1 cellular context compared by ENCODE assay signal in the genomic region with DNA sequence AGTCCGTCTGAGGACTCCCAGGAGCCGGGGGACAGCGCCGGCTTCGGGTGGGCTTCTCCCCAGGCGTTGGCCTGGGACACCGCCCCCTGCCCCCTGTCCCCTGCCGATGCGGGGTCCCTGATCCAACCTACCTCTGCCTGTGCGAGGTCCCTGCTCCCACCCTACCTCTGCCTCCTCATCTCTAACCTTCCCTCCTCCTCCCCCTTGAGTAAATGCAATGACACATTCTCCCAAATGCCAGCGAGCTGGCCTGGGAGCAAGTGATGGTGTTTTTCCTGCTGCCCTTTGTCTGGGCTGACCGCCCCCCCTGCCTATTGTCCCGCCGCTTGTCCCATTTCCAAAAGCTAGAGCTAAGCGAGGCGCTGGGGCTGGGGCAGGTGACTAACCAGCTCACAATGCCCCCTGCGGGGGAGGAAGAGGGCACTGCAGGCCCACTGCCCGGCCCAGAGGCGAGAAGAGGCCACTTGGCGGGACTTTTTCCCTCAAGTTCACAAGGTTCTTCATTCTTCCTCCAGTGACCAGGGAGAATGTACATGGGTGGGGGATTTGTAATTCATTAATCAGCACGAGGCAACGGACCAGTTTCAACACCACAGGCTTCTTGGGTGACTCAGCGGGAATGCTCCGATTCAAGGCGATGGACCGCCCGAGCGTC.
TF ChIP-seq lines count a peak whose summit lies in the region.

No MANE protein-coding gene starts in this region.

TF ChIP-seq in HepG2, 621 proteins besides CTCF, POLR2A, EP300 and RAD21 (continues in another document):
- no peak for TF ChIP-seq RFX5 (IDR thresholded peaks at IDR 0.05; ENCODE audit: low read depth, low read length)
- TF ChIP-seq ZNF879 (CRISPR knock-in tag; IDR thresholded peaks at IDR 0.05), result no peak
- peak; percentile 40; the same call in 1 of the 2 replicates for TF ChIP-seq MYC (CRISPR knock-in tag; IDR thresholded peaks at IDR 0.05; ENCODE audit: borderline replicate concordance)
- no peak for TF ChIP-seq BRD4 (CRISPR knock-in tag; IDR thresholded peaks at IDR 0.05)
- TF ChIP-seq HIVEP1 (CRISPR knock-in tag; IDR thresholded peaks at IDR 0.05), result peak; percentile 44; the same call in 1 of the 2 replicates
- TF ChIP-seq, protein P1, sequence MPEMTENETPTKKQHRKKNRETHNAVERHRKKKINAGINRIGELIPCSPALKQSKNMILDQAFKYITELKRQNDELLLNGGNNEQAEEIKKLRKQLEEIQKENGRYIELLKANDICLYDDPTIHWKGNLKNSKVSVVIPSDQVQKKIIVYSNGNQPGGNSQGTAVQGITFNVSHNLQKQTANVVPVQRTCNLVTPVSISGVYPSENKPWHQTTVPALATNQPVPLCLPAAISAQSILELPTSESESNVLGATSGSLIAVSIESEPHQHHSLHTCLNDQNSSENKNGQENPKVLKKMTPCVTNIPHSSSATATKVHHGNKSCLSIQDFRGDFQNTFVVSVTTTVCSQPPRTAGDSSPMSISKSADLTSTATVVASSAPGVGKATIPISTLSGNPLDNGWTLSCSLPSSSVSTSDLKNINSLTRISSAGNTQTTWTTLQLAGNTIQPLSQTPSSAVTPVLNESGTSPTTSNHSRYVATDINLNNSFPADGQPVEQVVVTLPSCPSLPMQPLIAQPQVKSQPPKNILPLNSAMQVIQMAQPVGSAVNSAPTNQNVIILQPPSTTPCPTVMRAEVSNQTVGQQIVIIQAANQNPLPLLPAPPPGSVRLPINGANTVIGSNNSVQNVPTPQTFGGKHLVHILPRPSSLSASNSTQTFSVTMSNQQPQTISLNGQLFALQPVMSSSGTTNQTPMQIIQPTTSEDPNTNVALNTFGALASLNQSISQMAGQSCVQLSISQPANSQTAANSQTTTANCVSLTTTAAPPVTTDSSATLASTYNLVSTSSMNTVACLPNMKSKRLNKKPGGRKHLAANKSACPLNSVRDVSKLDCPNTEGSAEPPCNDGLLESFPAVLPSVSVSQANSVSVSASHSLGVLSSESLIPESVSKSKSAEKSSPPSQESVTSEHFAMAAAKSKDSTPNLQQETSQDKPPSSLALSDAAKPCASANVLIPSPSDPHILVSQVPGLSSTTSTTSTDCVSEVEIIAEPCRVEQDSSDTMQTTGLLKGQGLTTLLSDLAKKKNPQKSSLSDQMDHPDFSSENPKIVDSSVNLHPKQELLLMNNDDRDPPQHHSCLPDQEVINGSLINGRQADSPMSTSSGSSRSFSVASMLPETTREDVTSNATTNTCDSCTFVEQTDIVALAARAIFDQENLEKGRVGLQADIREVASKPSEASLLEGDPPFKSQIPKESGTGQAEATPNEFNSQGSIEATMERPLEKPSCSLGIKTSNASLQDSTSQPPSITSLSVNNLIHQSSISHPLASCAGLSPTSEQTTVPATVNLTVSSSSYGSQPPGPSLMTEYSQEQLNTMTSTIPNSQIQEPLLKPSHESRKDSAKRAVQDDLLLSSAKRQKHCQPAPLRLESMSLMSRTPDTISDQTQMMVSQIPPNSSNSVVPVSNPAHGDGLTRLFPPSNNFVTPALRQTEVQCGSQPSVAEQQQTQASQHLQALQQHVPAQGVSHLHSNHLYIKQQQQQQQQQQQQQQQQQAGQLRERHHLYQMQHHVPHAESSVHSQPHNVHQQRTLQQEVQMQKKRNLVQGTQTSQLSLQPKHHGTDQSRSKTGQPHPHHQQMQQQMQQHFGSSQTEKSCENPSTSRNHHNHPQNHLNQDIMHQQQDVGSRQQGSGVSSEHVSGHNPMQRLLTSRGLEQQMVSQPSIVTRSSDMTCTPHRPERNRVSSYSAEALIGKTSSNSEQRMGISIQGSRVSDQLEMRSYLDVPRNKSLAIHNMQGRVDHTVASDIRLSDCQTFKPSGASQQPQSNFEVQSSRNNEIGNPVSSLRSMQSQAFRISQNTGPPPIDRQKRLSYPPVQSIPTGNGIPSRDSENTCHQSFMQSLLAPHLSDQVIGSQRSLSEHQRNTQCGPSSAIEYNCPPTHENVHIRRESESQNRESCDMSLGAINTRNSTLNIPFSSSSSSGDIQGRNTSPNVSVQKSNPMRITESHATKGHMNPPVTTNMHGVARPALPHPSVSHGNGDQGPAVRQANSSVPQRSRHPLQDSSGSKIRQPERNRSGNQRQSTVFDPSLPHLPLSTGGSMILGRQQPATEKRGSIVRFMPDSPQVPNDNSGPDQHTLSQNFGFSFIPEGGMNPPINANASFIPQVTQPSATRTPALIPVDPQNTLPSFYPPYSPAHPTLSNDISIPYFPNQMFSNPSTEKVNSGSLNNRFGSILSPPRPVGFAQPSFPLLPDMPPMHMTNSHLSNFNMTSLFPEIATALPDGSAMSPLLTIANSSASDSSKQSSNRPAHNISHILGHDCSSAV (CRISPR knock-in tag; IDR thresholded peaks at IDR 0.05; ENCODE audit: borderline replicate concordance), result no peak
- no peak for TF ChIP-seq SOX6 (IDR thresholded peaks at IDR 0.05)
- TF ChIP-seq SOX6 (CRISPR knock-in tag; IDR thresholded peaks at IDR 0.05), result peak; percentile 76
- TF ChIP-seq ZNF670 (CRISPR knock-in tag; IDR thresholded peaks at IDR 0.05; ENCODE audit: borderline replicate concordance), result no peak
- TF ChIP-seq, protein P2, sequence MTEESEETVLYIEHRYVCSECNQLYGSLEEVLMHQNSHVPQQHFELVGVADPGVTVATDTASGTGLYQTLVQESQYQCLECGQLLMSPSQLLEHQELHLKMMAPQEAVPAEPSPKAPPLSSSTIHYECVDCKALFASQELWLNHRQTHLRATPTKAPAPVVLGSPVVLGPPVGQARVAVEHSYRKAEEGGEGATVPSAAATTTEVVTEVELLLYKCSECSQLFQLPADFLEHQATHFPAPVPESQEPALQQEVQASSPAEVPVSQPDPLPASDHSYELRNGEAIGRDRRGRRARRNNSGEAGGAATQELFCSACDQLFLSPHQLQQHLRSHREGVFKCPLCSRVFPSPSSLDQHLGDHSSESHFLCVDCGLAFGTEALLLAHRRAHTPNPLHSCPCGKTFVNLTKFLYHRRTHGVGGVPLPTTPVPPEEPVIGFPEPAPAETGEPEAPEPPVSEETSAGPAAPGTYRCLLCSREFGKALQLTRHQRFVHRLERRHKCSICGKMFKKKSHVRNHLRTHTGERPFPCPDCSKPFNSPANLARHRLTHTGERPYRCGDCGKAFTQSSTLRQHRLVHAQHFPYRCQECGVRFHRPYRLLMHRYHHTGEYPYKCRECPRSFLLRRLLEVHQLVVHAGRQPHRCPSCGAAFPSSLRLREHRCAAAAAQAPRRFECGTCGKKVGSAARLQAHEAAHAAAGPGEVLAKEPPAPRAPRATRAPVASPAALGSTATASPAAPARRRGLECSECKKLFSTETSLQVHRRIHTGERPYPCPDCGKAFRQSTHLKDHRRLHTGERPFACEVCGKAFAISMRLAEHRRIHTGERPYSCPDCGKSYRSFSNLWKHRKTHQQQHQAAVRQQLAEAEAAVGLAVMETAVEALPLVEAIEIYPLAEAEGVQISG (CRISPR knock-in tag; IDR thresholded peaks at IDR 0.05), result peak; percentile 65
- no peak for TF ChIP-seq JARID2 (CRISPR knock-in tag; IDR thresholded peaks at IDR 0.05; ENCODE audit: insufficient replicate concordance)
- no peak for TF ChIP-seq SMYD3 (CRISPR knock-in tag; IDR thresholded peaks at IDR 0.05)
- no peak for TF ChIP-seq SMARCE1 (IDR thresholded peaks at IDR 0.05; ENCODE audit: borderline replicate concordance)
- no peak for TF ChIP-seq ATF1 (CRISPR knock-in tag; IDR thresholded peaks at IDR 0.05)
- TF ChIP-seq ZNF616 (CRISPR knock-in tag; IDR thresholded peaks at IDR 0.05; ENCODE audit: low read depth), result no peak
- TF ChIP-seq U2AF2 (IDR thresholded peaks at IDR 0.05; ENCODE audit: low read depth, low read length), result no peak
- TF ChIP-seq ZNF34 (CRISPR knock-in tag; IDR thresholded peaks at IDR 0.05; ENCODE audit: borderline replicate concordance), result no peak
- TF ChIP-seq HES4 (CRISPR knock-in tag; IDR thresholded peaks at IDR 0.05; ENCODE audit: borderline replicate concordance), result 0 out of 2 replicates have a peak, but pooled peaks have one; percentile 26
- 0 out of 2 replicates have a peak, but pooled peaks have one; percentile 17 for TF ChIP-seq MED1 (CRISPR knock-in tag; IDR thresholded peaks at IDR 0.05)
- TF ChIP-seq ZSCAN25 (CRISPR knock-in tag; IDR thresholded peaks at IDR 0.05), result peak; percentile 41; the same call in 1 of the 2 replicates
- TF ChIP-seq, protein P3, sequence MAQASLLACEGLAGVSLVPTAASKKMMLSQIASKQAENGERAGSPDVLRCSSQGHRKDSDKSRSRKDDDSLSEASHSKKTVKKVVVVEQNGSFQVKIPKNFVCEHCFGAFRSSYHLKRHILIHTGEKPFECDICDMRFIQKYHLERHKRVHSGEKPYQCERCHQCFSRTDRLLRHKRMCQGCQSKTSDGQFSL (CRISPR knock-in tag; IDR thresholded peaks at IDR 0.05), result peak; percentile 60; the same call in 1 of the 2 replicates
- TF ChIP-seq ELF3 (CRISPR knock-in tag; IDR thresholded peaks at IDR 0.05), result no peak
- TF ChIP-seq RNF2 (conservative IDR thresholded peaks at IDR 0.05; ENCODE audit: low read depth), result no peak
- TF ChIP-seq KAT8 (CRISPR knock-in tag; IDR thresholded peaks at IDR 0.05), result 0 out of 2 replicates have a peak, but pooled peaks have one; percentile 29
- TF ChIP-seq ZBTB44 (CRISPR knock-in tag; IDR thresholded peaks at IDR 0.05), result no peak
- peak; percentile 74; the same call in 1 of the 2 replicates for TF ChIP-seq ZNF652 (CRISPR knock-in tag; IDR thresholded peaks at IDR 0.05; ENCODE audit: borderline replicate concordance, low read depth)
- TF ChIP-seq FOXC1 (CRISPR knock-in tag; IDR thresholded peaks at IDR 0.05; ENCODE audit: borderline replicate concordance), result 0 out of 2 replicates have a peak, but pooled peaks have one; percentile 48
- TF ChIP-seq ZNF713 (CRISPR knock-in tag; IDR thresholded peaks at IDR 0.05), result no peak
- peak; percentile 62; the same call in 1 of the 2 replicates for TF ChIP-seq ZNF263 (CRISPR knock-in tag; IDR thresholded peaks at IDR 0.05)
- TF ChIP-seq, protein P4, sequence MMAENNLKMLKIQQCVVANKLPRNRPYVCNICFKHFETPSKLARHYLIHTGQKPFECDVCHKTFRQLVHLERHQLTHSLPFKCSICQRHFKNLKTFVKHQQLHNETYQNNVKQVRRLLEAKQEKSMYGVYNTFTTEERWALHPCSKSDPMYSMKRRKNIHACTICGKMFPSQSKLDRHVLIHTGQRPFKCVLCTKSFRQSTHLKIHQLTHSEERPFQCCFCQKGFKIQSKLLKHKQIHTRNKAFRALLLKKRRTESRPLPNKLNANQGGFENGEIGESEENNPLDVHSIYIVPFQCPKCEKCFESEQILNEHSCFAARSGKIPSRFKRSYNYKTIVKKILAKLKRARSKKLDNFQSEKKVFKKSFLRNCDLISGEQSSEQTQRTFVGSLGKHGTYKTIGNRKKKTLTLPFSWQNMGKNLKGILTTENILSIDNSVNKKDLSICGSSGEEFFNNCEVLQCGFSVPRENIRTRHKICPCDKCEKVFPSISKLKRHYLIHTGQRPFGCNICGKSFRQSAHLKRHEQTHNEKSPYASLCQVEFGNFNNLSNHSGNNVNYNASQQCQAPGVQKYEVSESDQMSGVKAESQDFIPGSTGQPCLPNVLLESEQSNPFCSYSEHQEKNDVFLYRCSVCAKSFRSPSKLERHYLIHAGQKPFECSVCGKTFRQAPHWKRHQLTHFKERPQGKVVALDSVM (CRISPR knock-in tag; IDR thresholded peaks at IDR 0.05), result peak; percentile 29; the same call in 1 of the 2 replicates
- TF ChIP-seq ZNF546 (CRISPR knock-in tag; conservative IDR thresholded peaks at IDR 0.05), result 0 out of 2 replicates have a peak, but pooled peaks have one; percentile 39
- no peak for TF ChIP-seq ZNF333 (CRISPR knock-in tag; IDR thresholded peaks at IDR 0.05; ENCODE audit: borderline replicate concordance)
- TF ChIP-seq CBX5 (CRISPR knock-in tag; IDR thresholded peaks at IDR 0.05; ENCODE audit: borderline replicate concordance), result peak; percentile 22; the same call in 1 of the 2 replicates
- no peak for TF ChIP-seq GPN1 (CRISPR knock-in tag; IDR thresholded peaks at IDR 0.05; ENCODE audit: borderline replicate concordance)
- TF ChIP-seq ZNF709 (CRISPR knock-in tag; IDR thresholded peaks at IDR 0.05), result no peak
- no peak for TF ChIP-seq SIN3A (IDR thresholded peaks at IDR 0.05; ENCODE audit: borderline replicate concordance, low read depth, low read length)
- TF ChIP-seq GATAD1 (CRISPR knock-in tag; IDR thresholded peaks at IDR 0.05), result no peak
- TF ChIP-seq MXD3 (CRISPR knock-in tag; IDR thresholded peaks at IDR 0.05), result 0 out of 2 replicates have a peak, but pooled peaks have one; percentile 24
- peak; percentile 66; the same call in 1 of the 2 replicates for TF ChIP-seq DMAP1 (CRISPR knock-in tag; IDR thresholded peaks at IDR 0.05)
- peak; percentile 27; the same call in 1 of the 2 replicates for TF ChIP-seq SMC3 (IDR thresholded peaks at IDR 0.05; ENCODE audit: low read length)
- TF ChIP-seq, protein P5, sequence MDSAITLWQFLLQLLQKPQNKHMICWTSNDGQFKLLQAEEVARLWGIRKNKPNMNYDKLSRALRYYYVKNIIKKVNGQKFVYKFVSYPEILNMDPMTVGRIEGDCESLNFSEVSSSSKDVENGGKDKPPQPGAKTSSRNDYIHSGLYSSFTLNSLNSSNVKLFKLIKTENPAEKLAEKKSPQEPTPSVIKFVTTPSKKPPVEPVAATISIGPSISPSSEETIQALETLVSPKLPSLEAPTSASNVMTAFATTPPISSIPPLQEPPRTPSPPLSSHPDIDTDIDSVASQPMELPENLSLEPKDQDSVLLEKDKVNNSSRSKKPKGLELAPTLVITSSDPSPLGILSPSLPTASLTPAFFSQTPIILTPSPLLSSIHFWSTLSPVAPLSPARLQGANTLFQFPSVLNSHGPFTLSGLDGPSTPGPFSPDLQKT (CRISPR knock-in tag; IDR thresholded peaks at IDR 0.05; ENCODE audit: borderline replicate concordance), result no peak
- peak; percentile 45 for TF ChIP-seq MAFF (IDR thresholded peaks at IDR 0.05; ENCODE audit: low read depth, low read length)
- peak; percentile 32 for TF ChIP-seq U2AF1 (optimal IDR thresholded peaks at IDR 0.05; ENCODE audit: low read depth, low read length)
- 0 out of 2 replicates have a peak, but pooled peaks have one; percentile 11 for TF ChIP-seq KDM4B (CRISPR knock-in tag; IDR thresholded peaks at IDR 0.05)
- TF ChIP-seq ZBTB20 (CRISPR knock-in tag; IDR thresholded peaks at IDR 0.05; ENCODE audit: borderline replicate concordance, low read depth), result no peak
